ENCODE assay signal across 13 cellular contexts in the genomic region with DNA sequence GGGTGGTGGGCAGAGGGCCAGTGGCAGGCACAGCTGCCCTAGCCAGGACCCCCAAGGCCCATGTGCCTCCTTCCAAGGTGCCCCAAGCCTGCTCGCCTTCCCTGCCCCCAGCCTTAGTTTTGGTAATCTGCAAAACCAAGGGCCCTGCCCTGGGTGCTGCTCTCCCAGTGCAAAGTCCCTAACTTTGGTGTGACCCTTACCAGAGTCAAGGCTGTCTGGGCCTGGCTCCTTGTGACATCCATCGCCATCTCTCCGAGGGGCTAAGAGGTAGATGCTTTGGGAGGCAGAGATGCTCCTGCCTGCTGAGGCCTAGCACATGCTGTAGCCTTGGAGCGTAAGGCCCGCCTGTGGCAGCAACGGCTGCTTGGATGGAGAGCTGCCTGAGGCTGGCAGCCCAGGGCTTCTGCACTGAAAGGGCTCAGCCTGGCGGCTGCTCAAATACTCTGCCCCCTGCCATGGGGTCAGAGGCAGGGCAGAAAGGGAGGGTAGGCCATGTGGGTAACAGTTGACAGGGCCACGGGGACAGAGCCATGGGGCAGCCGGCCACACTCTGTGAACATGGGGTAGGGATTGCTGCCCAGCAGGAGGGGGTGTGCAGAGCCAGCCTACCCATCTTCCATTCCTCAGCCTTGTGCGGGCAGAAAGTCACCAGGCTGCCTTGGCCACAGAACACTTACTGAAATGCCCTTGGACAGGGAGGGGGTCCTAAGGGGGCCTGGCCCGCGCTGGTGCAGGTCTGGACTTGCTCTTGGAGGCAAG. TPM values are rescaled to one million over a fixed set of nuclear protein-coding genes. Genes with fewer than 3 reads are reported as not detected.
"Had no signal": no experiment of that assay in that cellular context is flagged by ENCODE, and none has a peak within 500 bp of the region (broad histone marks: within the 10 kb centered on the region; RNA-seq: fewer than 3 reads in every experiment).

No MANE protein-coding gene starts in this region.

- H3K36me3 Mint-ChIP-seq: activated naive CD4-positive, alpha-beta T cell treated with anti-CD3 and anti-CD28 coated beads, Interleukin-2, amount 50 U/mL, for 24 hours; brain had no signal

- H3K4me3 Mint-ChIP-seq: activated CD8-positive, alpha-beta T cell treated with anti-CD3 and anti-CD28 coated beads, Interleukin-2, amount 10 ng/mL, durations not matched to agents 7 days and 5 days; activated naive CD4-positive, alpha-beta T cell treated with anti-CD3 and anti-CD28 coated beads, Interleukin-2, amount 50 U/mL, for 24 hours; brain; nephron progenitor cell had no signal

- H3K27ac ChIP-seq: ovary, skin epidermis, tibial nerve had no signal

- H3K27me3 Mint-ChIP-seq: activated naive CD4-positive, alpha-beta T cell treated with anti-CD3 and anti-CD28 coated beads, Interleukin-2, amount 50 U/mL, for 24 hours had no signal

- FAIRE-seq: endometrium had no signal

- H3K27ac Mint-ChIP-seq: activated CD8-positive, alpha-beta T cell treated with anti-CD3 and anti-CD28 coated beads, Interleukin-2, amount 10 ng/mL, durations not matched to agents 7 days and 5 days; activated naive CD4-positive, alpha-beta T cell treated with anti-CD3 and anti-CD28 coated beads, Interleukin-2, amount 50 U/mL, for 24 hours; nephron progenitor cell had no signal

- ATAC-seq: activated CD8-positive, alpha-beta T cell treated with anti-CD3 and anti-CD28 coated beads, Interleukin-2, amount 10 ng/mL, durations not matched to agents 7 days and 5 days; esophagus mucosa had no signal

- H3K27me3 ChIP-seq: ovary, tibial nerve had no signal

- H3K9me3 ChIP-seq: ovary, tibial nerve had no signal

- H3K36me3 ChIP-seq: ovary, tibial nerve had no signal

- H3K4me3 ChIP-seq: ovary, skin epidermis, tibial nerve had no signal

- DNase-seq: activated CD4-positive, alpha-beta T cell treated with anti-CD3 and anti-CD28 coated beads for 48 hours; activated CD8-positive, alpha-beta T cell treated with anti-CD3 and anti-CD28 coated beads, Interleukin-2, amount 10 ng/mL, durations not matched to agents 7 days and 5 days; nephron progenitor cell; ovary; retina had no signal

- H3K9me3 Mint-ChIP-seq: activated naive CD4-positive, alpha-beta T cell treated with anti-CD3 and anti-CD28 coated beads, Interleukin-2, amount 50 U/mL, for 24 hours had no signal

- H3K4me1 ChIP-seq: tibial nerve had no signal

- H3K4me1 Mint-ChIP-seq: activated naive CD4-positive, alpha-beta T cell treated with anti-CD3 and anti-CD28 coated beads, Interleukin-2, amount 50 U/mL, for 24 hours had no signal

RNA-seq across cellular contexts. Expression of a gene that starts 17.9 kb away (rescaled TPM):
- total RNA-seq: activated CD8-positive, alpha-beta T cell treated with anti-CD3 and anti-CD28 coated beads, Interleukin-2, amount 10 ng/mL, durations not matched to agents 7 days and 5 days; dermis microvascular lymphatic vessel endothelial cell; esophagus mucosa; lung microvascular endothelial cell; tibial nerve had no signal

RNA-seq across cellular contexts. Expression of a gene that starts 30.2 kb away (rescaled TPM):
- total RNA-seq: activated CD8-positive, alpha-beta T cell treated with anti-CD3 and anti-CD28 coated beads, Interleukin-2, amount 10 ng/mL, durations not matched to agents 7 days and 5 days; esophagus mucosa had no signal
